ENCODE assay signal across 9 cellular contexts in the genomic region with DNA sequence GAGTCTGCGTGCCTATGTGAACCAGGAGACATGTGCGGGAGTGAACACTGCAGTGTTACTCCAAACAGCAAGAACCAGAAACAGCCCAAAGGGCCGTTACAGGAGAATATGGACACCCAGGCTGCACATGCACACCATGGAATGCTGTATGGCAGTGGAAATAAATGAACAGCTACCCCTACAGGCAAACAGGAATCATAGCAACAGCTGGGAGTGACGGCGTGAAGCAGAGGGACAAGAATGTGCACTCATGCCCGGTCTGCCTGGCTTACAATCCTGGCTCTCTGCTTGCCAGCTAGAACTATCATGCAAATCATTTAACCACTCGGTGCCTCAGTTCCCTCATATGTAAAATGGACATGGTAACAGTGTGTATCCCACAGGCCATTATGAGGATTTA. TPM values are rescaled to one million over a fixed set of nuclear protein-coding genes. Genes with fewer than 3 reads are reported as not detected.
DNase-seq lines count a peak whose midpoint lies in the region; ATAC-seq and TF ChIP-seq lines count a peak whose summit lies in the region.
"Had no signal": no experiment of that assay in that cellular context is flagged by ENCODE, and none has a peak within 500 bp of the region (broad histone marks: within the 10 kb centered on the region; RNA-seq: fewer than 3 reads in every experiment).

No MANE protein-coding gene starts in this region.

- 35% methylated on average over 7 of the region's 7 CpGs for WGBS in liver

- POLR2A ChIA-PET in activated CD4-positive, alpha-beta memory T cell treated with anti-CD3 and anti-CD28 coated beads, Interleukin-2, amount 10 ng/mL, durations not matched to agents 7 days and 5 days (lab: Charles Lee) = interaction anchor here (1.2 kb wide), 1 partner anchor 60 kb away, joined by 3 read pairs; no protein-coding TSS in a partner anchor

- no peak overlapping the region for H3K4me3 Mint-ChIP-seq in activated CD4-positive, alpha-beta memory T cell treated with anti-CD3 and anti-CD28 coated beads, Interleukin-2, amount 10 ng/mL, durations not matched to agents 7 days and 5 days
- H3K4me3 Mint-ChIP-seq: B cell had no signal

- H3K27ac ChIP-seq in caudate nucleus (ENCODE audit: low read depth, low read length) (no peak overlapping the region), liver (ENCODE audit: low read depth in 1 of 2, low read length in 2 of 2) (no peak overlapping the region)

- TF ChIP-seq CTCF in liver (IDR thresholded peaks at IDR 0.05; ENCODE audit: low read depth, low read length, missing input control) = peak; percentile 50

- H3K9ac ChIP-seq in liver (ENCODE audit: low read depth in 1 of 2, low read length in 2 of 2) = no peak overlapping the region

- H3K4me1 Mint-ChIP-seq in activated CD4-positive, alpha-beta memory T cell treated with anti-CD3 and anti-CD28 coated beads, Interleukin-2, amount 10 ng/mL, durations not matched to agents 7 days and 5 days = peaks cover 1% of the 10 kb centered on the region
- H3K4me1 Mint-ChIP-seq: B cell had no signal

- H3K36me3 ChIP-seq in liver (ENCODE audit: control insufficient read depth in 4 of 4, insufficient read depth in 3 of 4, low read depth in 1 of 4, low read length in 3 of 4) = peaks cover 2 to 9% (median 4%) of the 10 kb centered on the region in 4 donors

- no peaks in the 10 kb centered on the region for H3K9me3 ChIP-seq in liver (ENCODE audit: control insufficient read depth in 4 of 4, low read length in 3 of 4)

- H3K27me3 Mint-ChIP-seq in activated CD4-positive, alpha-beta memory T cell treated with anti-CD3 and anti-CD28 coated beads, Interleukin-2, amount 10 ng/mL, durations not matched to agents 7 days and 5 days = no peaks in the 10 kb centered on the region
- H3K27me3 Mint-ChIP-seq: B cell had no signal

- H3K4me3 ChIP-seq in liver (ENCODE audit: low read depth in 1 of 3, low read length in 3 of 3) = no peak overlapping the region

- no peak overlapping the region for H3K27ac Mint-ChIP-seq in activated CD4-positive, alpha-beta memory T cell treated with anti-CD3 and anti-CD28 coated beads, Interleukin-2, amount 10 ng/mL, durations not matched to agents 7 days and 5 days
- H3K27ac Mint-ChIP-seq: B cell had no signal

- TF ChIP-seq RAD21 in liver (IDR thresholded peaks at IDR 0.05) = peak; percentile 66 to 76

- no peaks in the 10 kb centered on the region for H3K27me3 ChIP-seq in liver (ENCODE audit: control insufficient read depth in 4 of 4, insufficient read depth in 4 of 4, low read length in 3 of 4)

- no peaks in the 10 kb centered on the region for H3K9me3 Mint-ChIP-seq in activated CD4-positive, alpha-beta memory T cell treated with anti-CD3 and anti-CD28 coated beads, Interleukin-2, amount 10 ng/mL, durations not matched to agents 7 days and 5 days

- no peak for ATAC-seq in HG02642 (IDR thresholded peaks at IDR 0.05; ENCODE audit: poor library complexity, unreplicated experiment)

- H3K4me1 ChIP-seq in liver (ENCODE audit: control insufficient read depth in 4 of 4, insufficient read depth in 4 of 4, low read length in 3 of 4) = peaks cover 0 to 8% (median 7%) of the 10 kb centered on the region in 4 donors

- peaks cover 21% of the 10 kb centered on the region for H3K36me3 Mint-ChIP-seq in activated CD4-positive, alpha-beta memory T cell treated with anti-CD3 and anti-CD28 coated beads, Interleukin-2, amount 10 ng/mL, durations not matched to agents 7 days and 5 days (ENCODE audit: low read depth)

- CTCF ChIA-PET in activated CD4-positive, alpha-beta memory T cell treated with anti-CD3 and anti-CD28 coated beads, Interleukin-2, amount 10 ng/mL, durations not matched to agents 7 days and 5 days (lab: Charles Lee) = no interaction called here

- peak in 2 of 3 experiments; percentile 9 to 19 for DNase-seq in NCI-H1417 (lab: John Stamatoyannopoulos, UW)
- no peak for DNase-seq in NCI-H1417 treated with DMSO at 0.1 percent for 48 hours (lab: John Stamatoyannopoulos, UW)
- DNase-seq in M059J (ENCODE audit: low read depth) = peak; percentile 20
- DNase-seq in caudate nucleus (lab: John Stamatoyannopoulos, UW) = peak in 33 of 61 donors; percentile 0 to 36 (median 6)
- DNase-seq in NCI-H2029 treated with DMSO at 0.1 percent for 48 hours (lab: John Stamatoyannopoulos, UW) = no peak
- no peak for DNase-seq in activated CD4-positive, alpha-beta memory T cell treated with anti-CD3 and anti-CD28 coated beads, Interleukin-2, amount 10 ng/mL, durations not matched to agents 7 days and 5 days

TF ChIP-seq in liver, 16 proteins besides CTCF, POLR2A, EP300 and RAD21:
- no peak for TF ChIP-seq GABPA (IDR thresholded peaks at IDR 0.05 in 1 of 2, conservative IDR thresholded peaks at IDR 0.05 in 1 of 2)
- peak; percentile 33 for TF ChIP-seq SP1 (IDR thresholded peaks at IDR 0.05)
- TF ChIP-seq EGR1 (IDR thresholded peaks at IDR 0.05; ENCODE audit: low read depth in 2 of 2) = no peak
- TF ChIP-seq, protein P1, sequence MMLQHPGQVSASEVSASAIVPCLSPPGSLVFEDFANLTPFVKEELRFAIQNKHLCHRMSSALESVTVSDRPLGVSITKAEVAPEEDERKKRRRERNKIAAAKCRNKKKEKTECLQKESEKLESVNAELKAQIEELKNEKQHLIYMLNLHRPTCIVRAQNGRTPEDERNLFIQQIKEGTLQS (IDR thresholded peaks at IDR 0.05) = no peak
- TF ChIP-seq MAX (IDR thresholded peaks at IDR 0.05) = no peak
- TF ChIP-seq RXRA (IDR thresholded peaks at IDR 0.05) = peak in 1 of 2 donors; percentile 14
- TF ChIP-seq, protein P2, sequence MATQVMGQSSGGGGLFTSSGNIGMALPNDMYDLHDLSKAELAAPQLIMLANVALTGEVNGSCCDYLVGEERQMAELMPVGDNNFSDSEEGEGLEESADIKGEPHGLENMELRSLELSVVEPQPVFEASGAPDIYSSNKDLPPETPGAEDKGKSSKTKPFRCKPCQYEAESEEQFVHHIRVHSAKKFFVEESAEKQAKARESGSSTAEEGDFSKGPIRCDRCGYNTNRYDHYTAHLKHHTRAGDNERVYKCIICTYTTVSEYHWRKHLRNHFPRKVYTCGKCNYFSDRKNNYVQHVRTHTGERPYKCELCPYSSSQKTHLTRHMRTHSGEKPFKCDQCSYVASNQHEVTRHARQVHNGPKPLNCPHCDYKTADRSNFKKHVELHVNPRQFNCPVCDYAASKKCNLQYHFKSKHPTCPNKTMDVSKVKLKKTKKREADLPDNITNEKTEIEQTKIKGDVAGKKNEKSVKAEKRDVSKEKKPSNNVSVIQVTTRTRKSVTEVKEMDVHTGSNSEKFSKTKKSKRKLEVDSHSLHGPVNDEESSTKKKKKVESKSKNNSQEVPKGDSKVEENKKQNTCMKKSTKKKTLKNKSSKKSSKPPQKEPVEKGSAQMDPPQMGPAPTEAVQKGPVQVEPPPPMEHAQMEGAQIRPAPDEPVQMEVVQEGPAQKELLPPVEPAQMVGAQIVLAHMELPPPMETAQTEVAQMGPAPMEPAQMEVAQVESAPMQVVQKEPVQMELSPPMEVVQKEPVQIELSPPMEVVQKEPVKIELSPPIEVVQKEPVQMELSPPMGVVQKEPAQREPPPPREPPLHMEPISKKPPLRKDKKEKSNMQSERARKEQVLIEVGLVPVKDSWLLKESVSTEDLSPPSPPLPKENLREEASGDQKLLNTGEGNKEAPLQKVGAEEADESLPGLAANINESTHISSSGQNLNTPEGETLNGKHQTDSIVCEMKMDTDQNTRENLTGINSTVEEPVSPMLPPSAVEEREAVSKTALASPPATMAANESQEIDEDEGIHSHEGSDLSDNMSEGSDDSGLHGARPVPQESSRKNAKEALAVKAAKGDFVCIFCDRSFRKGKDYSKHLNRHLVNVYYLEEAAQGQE (IDR thresholded peaks at IDR 0.05) = no peak

RNA-seq across cellular contexts. Expression of gene GPKOW, which starts 16.6 kb away (rescaled TPM):
- total RNA-seq in M059J (2014; rRNA removed; shearing (Covaris generic)) = 35.9 and 49.1 TPM in 2 replicates
- total RNA-seq in liver = 10 to 100 TPM in 1 of 2 donors, 1 to 10 TPM in 1; 9.5 to 13.8 TPM
- polyA plus RNA-seq in liver = 10 to 100 TPM in 1 of 2 donors, 1 to 10 TPM in 1; 7.7 to 12.0 TPM
- total RNA-seq in activated CD4-positive, alpha-beta memory T cell treated with anti-CD3 and anti-CD28 coated beads, Interleukin-2, amount 10 ng/mL, durations not matched to agents 7 days and 5 days = 10 to 100 TPM; 41.9 to 43.6 TPM

RNA-seq across cellular contexts. Expression of gene WDR45, which starts 27.2 kb away (rescaled TPM):
- total RNA-seq in M059J (2014; rRNA removed; shearing (Covaris generic)) = 39.5 and 45.2 TPM in 2 replicates
- total RNA-seq in liver = 10 to 100 TPM; 28.0 to 47.9 TPM
- 10 to 100 TPM; 51.2 to 60.7 TPM for polyA plus RNA-seq in liver
- total RNA-seq in activated CD4-positive, alpha-beta memory T cell treated with anti-CD3 and anti-CD28 coated beads, Interleukin-2, amount 10 ng/mL, durations not matched to agents 7 days and 5 days = 10 to 100 TPM; 51.1 to 58.7 TPM

RNA-seq across cellular contexts. Expression of gene PRAF2, which starts 33.1 kb away (rescaled TPM):
- total RNA-seq in M059J (2014; rRNA removed; shearing (Covaris generic)) = 25.0 and 29.3 TPM in 2 replicates
- total RNA-seq in liver = 1 to 10 TPM; 1.4 to 2.1 TPM
- polyA plus RNA-seq in liver = 1 to 10 TPM; 5.7 to 8.2 TPM
- total RNA-seq in activated CD4-positive, alpha-beta memory T cell treated with anti-CD3 and anti-CD28 coated beads, Interleukin-2, amount 10 ng/mL, durations not matched to agents 7 days and 5 days = 10 to 100 TPM; 21.1 to 23.9 TPM

RNA-seq across cellular contexts. Expression of gene CCDC120, which starts 48.1 kb away (rescaled TPM):
- total RNA-seq in M059J (2014; rRNA removed; shearing (Covaris generic)) = 0.07 and 1.1 TPM in 2 replicates
- total RNA-seq in liver = 1 to 10 TPM; 1.0 to 1.9 TPM
- polyA plus RNA-seq in liver = 1 to 10 TPM; 1.3 to 3.4 TPM
- total RNA-seq in activated CD4-positive, alpha-beta memory T cell treated with anti-CD3 and anti-CD28 coated beads, Interleukin-2, amount 10 ng/mL, durations not matched to agents 7 days and 5 days = 1 to 10 TPM; 5.8 to 6.5 TPM

RNA-seq across cellular contexts. Expression of gene MAGIX, which starts 55.6 kb away (rescaled TPM):
- total RNA-seq in M059J (2014; rRNA removed; shearing (Covaris generic)) = 0.10 and 4.3 TPM in 2 replicates
- total RNA-seq in liver = 1 to 10 TPM; 2.9 to 6.9 TPM
- polyA plus RNA-seq in liver = 10 to 100 TPM in 1 of 2 donors, 1 to 10 TPM in 1; 8.8 to 10.8 TPM
- total RNA-seq in activated CD4-positive, alpha-beta memory T cell treated with anti-CD3 and anti-CD28 coated beads, Interleukin-2, amount 10 ng/mL, durations not matched to agents 7 days and 5 days = 1 to 10 TPM; 1.6 to 2.0 TPM

Comparison
In these comparisons a context has a peak if more than half of its experiments do, and no peak if none do; other contexts are left out.
1. DNase-seq: peak in NCI-H1417 (2 of 3), M059J (single experiment) and caudate nucleus (33 of 61); none in NCI-H1417 treated with DMSO at 0.1 percent for 48 hours (single experiment), NCI-H2029 treated with DMSO at 0.1 percent for 48 hours (single experiment) and activated CD4-positive, alpha-beta memory T cell treated with anti-CD3 and anti-CD28 coated beads, Interleukin-2, amount 10 ng/mL, durations not matched to agents 7 days and 5 days (single experiment).